Comparison of ENCODE assay signal across 5 cellular contexts in the genomic region with DNA sequence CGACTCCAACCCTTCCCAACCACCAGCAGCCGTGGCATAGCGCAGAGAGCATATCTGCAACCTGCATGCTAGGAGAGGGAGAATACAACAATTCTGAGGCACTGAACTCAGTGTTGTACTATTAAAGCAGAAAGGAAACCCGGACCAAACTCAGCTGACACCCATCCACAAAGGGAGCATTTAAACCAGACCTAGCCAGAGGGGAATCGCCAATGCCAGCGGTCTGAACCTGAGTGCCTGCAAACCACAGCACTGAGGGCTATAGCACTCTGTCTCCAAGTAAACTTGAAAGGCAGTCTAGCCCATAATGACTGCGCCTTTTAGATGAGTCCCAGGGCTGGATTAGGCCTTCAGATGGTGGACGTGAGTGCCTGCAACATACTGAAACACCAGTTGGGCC.
"Had no signal": no experiment of that assay in that cellular context is flagged by ENCODE, and none has a peak within 500 bp of the region (broad histone marks: within the 10 kb centered on the region; RNA-seq: fewer than 3 reads in every experiment).

No MANE protein-coding gene starts in this region.

- H3K27ac Mint-ChIP-seq: GM23338, H9 had no signal

- H3K4me3 Mint-ChIP-seq: GM23338, H9 had no signal

- DNase-seq: H9, HCEC 1CT, IMR-90 had no signal

- ATAC-seq: GM23338, K562 had no signal

- H3K9me3 Mint-ChIP-seq: GM23338 had no signal
